Comparison of ENCODE assay signal across 11 cellular contexts in genomic region chr20:23086931-23087411, GRCh38. TPM values are rescaled to one million over a fixed set of nuclear protein-coding genes. Genes with fewer than 3 reads are reported as not detected.
DNase-seq lines count a peak whose midpoint lies in the region; ATAC-seq and TF ChIP-seq lines count a peak whose summit lies in the region.
"Had no signal": no experiment of that assay in that cellular context is flagged by ENCODE, and none has a peak within 500 bp of the region (broad histone marks: within the 10 kb centered on the region; RNA-seq: fewer than 3 reads in every experiment).

No MANE protein-coding gene starts in this region.

- H3K4me3 Mint-ChIP-seq in chondrocyte (ENCODE audit: unreplicated experiment) = peak overlapping the region; percentile 33
- H3K4me3 Mint-ChIP-seq in stimulated activated effector memory CD8-positive, alpha-beta T cell treated with anti-CD3 and anti-CD28 coated beads, Interleukin-12 subunit alpha, Interleukin-12 subunit beta, amount 100 ng/mL, for 72 hours = peak overlapping the region; percentile 58
- H3K4me3 Mint-ChIP-seq: activated B cell treated with CpG ODN at 0.5 μM for 24 hours had no signal

- no peaks in the 10 kb centered on the region for H3K27me3 Mint-ChIP-seq in chondrocyte (ENCODE audit: low read depth)

- peak; percentile 87 for DNase-seq in MV-4-11 (lab: John Stamatoyannopoulos, UW)
- no peak for DNase-seq in chondrocyte (ENCODE audit: low spot score)
- DNase-seq in lower lobe of right lung = peak; percentile 65
- no peak for DNase-seq in stimulated activated effector memory CD8-positive, alpha-beta T cell treated with anti-CD3 and anti-CD28 coated beads, Interleukin-12 subunit alpha, Interleukin-12 subunit beta, amount 100 ng/mL, for 72 hours (ENCODE audit: low spot score in 2 of 2)
- DNase-seq in cortex of kidney (lab: John Stamatoyannopoulos, UW) = no peak
- no peak for DNase-seq in NCI-H2081 (lab: John Stamatoyannopoulos, UW)
- no peak for DNase-seq in NK-92 (lab: John Stamatoyannopoulos, UW; ENCODE audit: unreplicated experiment)
- no peak for DNase-seq in cerebellar nuclear complex (lab: John Stamatoyannopoulos, UW)
- DNase-seq: activated B cell treated with CpG ODN at 0.5 μM for 24 hours; activated naive CD4-positive, alpha-beta T cell treated with Interleukin-2 at 50 U/mL for 16 hours had no signal

- H3K27ac Mint-ChIP-seq in chondrocyte (ENCODE audit: unreplicated experiment) = peak overlapping the region; percentile 75
- H3K27ac Mint-ChIP-seq in stimulated activated effector memory CD8-positive, alpha-beta T cell treated with anti-CD3 and anti-CD28 coated beads, Interleukin-12 subunit alpha, Interleukin-12 subunit beta, amount 100 ng/mL, for 72 hours = peak overlapping the region; percentile 82
- H3K27ac Mint-ChIP-seq: activated B cell treated with CpG ODN at 0.5 μM for 24 hours had no signal

- intact Hi-C loops in lower lobe of right lung (cut with DNase I) = no loop called here

- H3K36me3 Mint-ChIP-seq in chondrocyte (ENCODE audit: low read depth) = no peaks in the 10 kb centered on the region
- H3K36me3 Mint-ChIP-seq in stimulated activated effector memory CD8-positive, alpha-beta T cell treated with anti-CD3 and anti-CD28 coated beads, Interleukin-12 subunit alpha, Interleukin-12 subunit beta, amount 100 ng/mL, for 72 hours = no peaks in the 10 kb centered on the region

- no peak overlapping the region for H3K4me3 ChIP-seq in lower lobe of right lung

- H3K9me3 ChIP-seq in lower lobe of right lung = no peaks in the 10 kb centered on the region

- H3K27me3 ChIP-seq in lower lobe of right lung (ENCODE audit: low read depth) = no peaks in the 10 kb centered on the region

- ATAC-seq in lower lobe of right lung = peak; percentile 17 to 30
- no peak for ATAC-seq in stimulated activated effector memory CD8-positive, alpha-beta T cell treated with anti-CD3 and anti-CD28 coated beads, Interleukin-12 subunit alpha, Interleukin-12 subunit beta, amount 100 ng/mL, for 72 hours

- H3K36me3 ChIP-seq in lower lobe of right lung = no peaks in the 10 kb centered on the region

- TF ChIP-seq CTCF in chondrocyte (IDR thresholded peaks at IDR 0.05) (no peak), lower lobe of right lung (IDR thresholded peaks at IDR 0.05) (no peak)

- H3K27ac ChIP-seq in lower lobe of right lung = peak overlapping the region; percentile 93

- peaks cover 19% of the 10 kb centered on the region for H3K4me1 Mint-ChIP-seq in chondrocyte (ENCODE audit: low read depth)
- H3K4me1 Mint-ChIP-seq in stimulated activated effector memory CD8-positive, alpha-beta T cell treated with anti-CD3 and anti-CD28 coated beads, Interleukin-12 subunit alpha, Interleukin-12 subunit beta, amount 100 ng/mL, for 72 hours = peaks cover 22% of the 10 kb centered on the region
- H3K4me1 Mint-ChIP-seq: activated B cell treated with CpG ODN at 0.5 μM for 24 hours had no signal

- H3K9me3 Mint-ChIP-seq in chondrocyte (ENCODE audit: low read depth) = no peaks in the 10 kb centered on the region
- no peaks in the 10 kb centered on the region for H3K9me3 Mint-ChIP-seq in stimulated activated effector memory CD8-positive, alpha-beta T cell treated with anti-CD3 and anti-CD28 coated beads, Interleukin-12 subunit alpha, Interleukin-12 subunit beta, amount 100 ng/mL, for 72 hours
- H3K9me3 Mint-ChIP-seq: activated B cell treated with CpG ODN at 0.5 μM for 24 hours had no signal

- H3K4me1 ChIP-seq in lower lobe of right lung = peaks cover 52% of the 10 kb centered on the region

RNA-seq across cellular contexts. Expression of gene CD93, which starts 0.8 kb away (rescaled TPM):
- total RNA-seq in chondrocyte = 0.17 to 3.7 TPM (median 3.4 TPM) in 3 replicates
- total RNA-seq in lower lobe of right lung = 99.7 TPM
- total RNA-seq: activated B cell treated with CpG ODN at 0.5 μM for 24 hours had no signal

RNA-seq across cellular contexts. Expression of gene THBD, which starts 37.5 kb away (rescaled TPM):
- 8.0 to 38.2 TPM (median 37.5 TPM) in 3 replicates for total RNA-seq in chondrocyte
- 77.6 TPM for total RNA-seq in lower lobe of right lung
- total RNA-seq: activated B cell treated with CpG ODN at 0.5 μM for 24 hours had no signal

RNA-seq across cellular contexts. Expression of gene SSTR4, which starts 51.9 kb away (rescaled TPM):
- total RNA-seq in chondrocyte (0.33 TPM in 1 of 3 replicates, not detected in the others), lower lobe of right lung (0.35 TPM)
- total RNA-seq: activated B cell treated with CpG ODN at 0.5 μM for 24 hours, pulmonary artery endothelial cell had no signal

Comparison
In these comparisons a context has a peak if more than half of its experiments do, and no peak if none do; other contexts are left out.
1. DNase-seq: peak in MV-4-11 (single experiment) and lower lobe of right lung (single experiment); none in chondrocyte (single experiment), stimulated activated effector memory CD8-positive, alpha-beta T cell treated with anti-CD3 and anti-CD28 coated beads, Interleukin-12 subunit alpha, Interleukin-12 subunit beta, amount 100 ng/mL, for 72 hours (0 of 2), cortex of kidney (single experiment), NCI-H2081 (0 of 2), NK-92 (single experiment) and cerebellar nuclear complex (0 of 2).
2. RNA of gene CD93, which starts 0.8 kb away (total RNA-seq): 99.7 TPM in lower lobe of right lung (single experiment); 0.17 to 3.7 TPM in chondrocyte; every median in the first group is over 10 times any median in the second.